Comparison of ENCODE assay signal across 8 cellular contexts in genomic region chr11:115501895-115502589, GRCh38. TPM values are rescaled to one million over a fixed set of nuclear protein-coding genes. Genes with fewer than 3 reads are reported as not detected.
DNase-seq lines count a peak whose midpoint lies in the region; ATAC-seq, FAIRE-seq and TF ChIP-seq lines count a peak whose summit lies in the region.

No MANE protein-coding gene starts in this region.

- TF ChIP-seq CTCF in A549 (IDR thresholded peaks at IDR 0.05), result no peak
- no peak for TF ChIP-seq CTCF in GM12865 (IDR thresholded peaks at IDR 0.05; ENCODE audit: insufficient read depth, low read depth, low read length, missing control alignments)
- no peak for TF ChIP-seq CTCF in kidney epithelial cell (IDR thresholded peaks at IDR 0.05; ENCODE audit: insufficient read depth, low read length, poor library complexity, severe bottlenecking)
- TF ChIP-seq CTCF in upper lobe of left lung (IDR thresholded peaks at IDR 0.05), result no peak

- H3K36me3 ChIP-seq in kidney epithelial cell (ENCODE audit: control insufficient read depth, insufficient read depth, low read length) (no peaks in the 10 kb centered on the region), upper lobe of left lung (no peaks in the 10 kb centered on the region)
- H3K36me3 ChIP-seq in CD8-positive, alpha-beta memory T cell (ENCODE audit: insufficient read depth, low read length), result no peaks in the 10 kb centered on the region

- H3K27ac ChIP-seq in A549 (peak overlapping the region; percentile 86 to 95), upper lobe of left lung (peak overlapping the region in 3 of 4 donors; percentile 73 to 82 (median 79))
- no peak overlapping the region for H3K27ac ChIP-seq in CD8-positive, alpha-beta memory T cell (ENCODE audit: low read depth, low read length)

- no peaks in the 10 kb centered on the region for H3K36me3 Mint-ChIP-seq in CD8-positive, alpha-beta memory T cell

- peaks cover 8 to 18% (median 12%) of the 10 kb centered on the region in 3 donors for H3K4me1 Mint-ChIP-seq in CD8-positive, alpha-beta memory T cell

- H3K27ac Mint-ChIP-seq in CD8-positive, alpha-beta memory T cell, result no peak overlapping the region

- CTCF ChIA-PET in A549 (lab: Yijun Ruan, JAX), result interaction anchor here (0.5 to 2.0 kb wide), 13 partner anchors 13 to 179 kb away, joined by 3 to 9 read pairs (median 3); no protein-coding TSS in a partner anchor
- CTCF ChIA-PET in CD8-positive, alpha-beta memory T cell (lab: Charles Lee), result no interaction called here

- no peak for TF ChIP-seq RAD21 in A549 (conservative IDR thresholded peaks at IDR 0.05 in 1 of 2, IDR thresholded peaks at IDR 0.05 in 1 of 2)

- DNase-seq in A549 (ENCODE audit: low read depth in 1 of 2, low spot score in 1 of 2), result no peak
- peak; percentile 63 for DNase-seq in GM12865 (ENCODE audit: low read depth)
- DNase-seq in RPMI7951 (ENCODE audit: low read depth), result peak; percentile 47
- no peak for DNase-seq in kidney epithelial cell (ENCODE audit: low read depth)
- DNase-seq in upper lobe of left lung, result no peak
- DNase-seq in GOT3 (lab: John Stamatoyannopoulos, UW), result no peak
- DNase-seq in CD8-positive, alpha-beta memory T cell, result no peak

- no peak for FAIRE-seq in A549 (lab: Jason Lieb, UNC)

- 78% methylated on average over 22 of the region's 22 CpGs for WGBS in A549 (ENCODE audit: missing lambda C conversion rate)
- WGBS in upper lobe of left lung, 2 donors, result 8 to 11% methylated on average over 22 of the region's 22 CpGs

- H3K4me1 ChIP-seq in A549, result peaks cover 30% of the 10 kb centered on the region; the same call in 2 of the 3 replicates
- peaks cover 11 to 38% (median 31%) of the 10 kb centered on the region in 4 donors for H3K4me1 ChIP-seq in upper lobe of left lung
- H3K4me1 ChIP-seq in CD8-positive, alpha-beta memory T cell (ENCODE audit: insufficient read depth, low read length), result peaks cover 26% of the 10 kb centered on the region

- H3K4me3 ChIP-seq in A549 (peak overlapping the region; percentile 92), GM12865 (ENCODE audit: low read depth, low read length) (peak overlapping the region; percentile 7), kidney epithelial cell (ENCODE audit: low read depth, low read length) (peak overlapping the region; percentile 72), upper lobe of left lung (peak overlapping the region; percentile 56 to 83 (median 78))
- no peak overlapping the region for H3K4me3 ChIP-seq in CD8-positive, alpha-beta memory T cell (ENCODE audit: low read length)

- no peak for TF ChIP-seq EP300 in A549 (IDR thresholded peaks at IDR 0.05)
- no peak for TF ChIP-seq EP300 in upper lobe of left lung (IDR thresholded peaks at IDR 0.05)

- no peaks in the 10 kb centered on the region for H3K27me3 ChIP-seq in kidney epithelial cell (ENCODE audit: control insufficient read depth, insufficient read depth, low read length)
- no peaks in the 10 kb centered on the region for H3K27me3 ChIP-seq in upper lobe of left lung
- peaks cover 25% of the 10 kb centered on the region for H3K27me3 ChIP-seq in CD8-positive, alpha-beta memory T cell (ENCODE audit: insufficient read depth, low read length, poor library complexity, severe bottlenecking)

- H3K4me2 ChIP-seq in A549, result peak overlapping the region; percentile 94

- no peaks in the 10 kb centered on the region for H3K9me3 ChIP-seq in A549
- H3K9me3 ChIP-seq in upper lobe of left lung, result no peaks in the 10 kb centered on the region
- H3K9me3 ChIP-seq in CD8-positive, alpha-beta memory T cell (ENCODE audit: low read length), result no peaks in the 10 kb centered on the region

- no peak for TF ChIP-seq POLR2A in A549 (IDR thresholded peaks at IDR 0.05; ENCODE audit: low read length)
- no peak for TF ChIP-seq POLR2A in upper lobe of left lung (IDR thresholded peaks at IDR 0.05)

- POLR2A ChIA-PET in A549 (lab: Yijun Ruan, JAX), result interaction anchor here (1.2 kb wide), 1 partner anchor 13 kb away, joined by 5 read pairs; no protein-coding TSS in a partner anchor
- POLR2A ChIA-PET in CD8-positive, alpha-beta memory T cell (lab: Charles Lee), result no interaction called here

- H3K9me3 Mint-ChIP-seq in CD8-positive, alpha-beta memory T cell, result peaks cover 0 to 3% (median 0%) of the 10 kb centered on the region in 5 donors

- peaks cover 31 to 33% of the 10 kb centered on the region in 2 donors for H3K27me3 Mint-ChIP-seq in CD8-positive, alpha-beta memory T cell

- no peak overlapping the region for H3K4me3 Mint-ChIP-seq in CD8-positive, alpha-beta memory T cell

- ATAC-seq in A549, result no peak
- ATAC-seq in upper lobe of left lung (ENCODE audit: low FRiP score in 2 of 2), result no peak
- no peak for ATAC-seq in HG02571 (IDR thresholded peaks at IDR 0.05; ENCODE audit: unreplicated experiment)

TF ChIP-seq in A549, 52 proteins besides CTCF, POLR2A, EP300 and RAD21:
- TF ChIP-seq KDM5A (IDR thresholded peaks at IDR 0.05), result no peak
- no peak for TF ChIP-seq ESRRA (IDR thresholded peaks at IDR 0.05; ENCODE audit: borderline replicate concordance, low read length)
- no peak for TF ChIP-seq PBX3 (IDR thresholded peaks at IDR 0.05)
- no peak for TF ChIP-seq HOXB13 (CRISPR knock-in tag; IDR thresholded peaks at IDR 0.05; ENCODE audit: low read depth)
- TF ChIP-seq KDM1A (IDR thresholded peaks at IDR 0.05; ENCODE audit: low read depth), result no peak
- TF ChIP-seq ZSCAN20 (CRISPR knock-in tag; IDR thresholded peaks at IDR 0.05), result no peak

RNA-seq across cellular contexts. Expression of gene CADM1, which starts 2.2 kb away (rescaled TPM):
- polyA plus RNA-seq in A549 (2011; rRNA removed) (36.7 and 59.0 TPM in 2 replicates), A549 (2017; fragmentation: RNase III; extraction: RNeasy Plus Mini Kit Qiagen cat#74134 plus additional on column Dnase treatment) (28.0 to 33.4 TPM (median 33.3 TPM) in 3 replicates)
- polyA plus RNA-seq in A549 (2012; cell fraction: cytosol; rRNA removed), result 14.5 and 14.9 TPM in 2 replicates
- polyA plus RNA-seq in A549 (2012; cell fraction: nucleus; rRNA removed), result 23.2 and 29.5 TPM in 2 replicates
- polyA minus RNA-seq in A549 (2011; rRNA and poly(A)+ RNA removed), result 58.6 and 60.9 TPM in 2 replicates
- 63.0 and 68.9 TPM in 2 replicates for total RNA-seq in RPMI7951 (2014; rRNA removed; shearing (Covaris generic))
- total RNA-seq in kidney epithelial cell (33.0 and 41.7 TPM in 2 replicates), upper lobe of left lung (100 to 1,000 TPM in 4 of 6 donors, 10 to 100 TPM in 2; 69.9 to 212 (median 125) TPM)
- 1 to 10 TPM in 1 of 2 experiments, under 1 TPM in 1; 0.90 to 1.1 TPM for total RNA-seq in CD8-positive, alpha-beta memory T cell
- polyA plus RNA-seq in CD8-positive, alpha-beta memory T cell, result 2.7 TPM

Comparison
In these comparisons a context has a peak if more than half of its experiments do, and no peak if none do; other contexts are left out.
1. DNase-seq: peak in GM12865 (single experiment) and RPMI7951 (single experiment); none in A549 (0 of 2), kidney epithelial cell (single experiment), upper lobe of left lung (0 of 2), GOT3 (single experiment) and CD8-positive, alpha-beta memory T cell (0 of 5).
2. RNA of gene CADM1, which starts 2.2 kb away (total RNA-seq): 69.9 to 212 TPM in upper lobe of left lung, 63.0 to 68.9 TPM in RPMI7951 and 33.0 to 41.7 TPM in kidney epithelial cell; 0.90 to 1.1 TPM in CD8-positive, alpha-beta memory T cell; every median in the first group is over 10 times any median in the second.